8 cellular contexts compared by ENCODE assay signal in the genomic region with DNA sequence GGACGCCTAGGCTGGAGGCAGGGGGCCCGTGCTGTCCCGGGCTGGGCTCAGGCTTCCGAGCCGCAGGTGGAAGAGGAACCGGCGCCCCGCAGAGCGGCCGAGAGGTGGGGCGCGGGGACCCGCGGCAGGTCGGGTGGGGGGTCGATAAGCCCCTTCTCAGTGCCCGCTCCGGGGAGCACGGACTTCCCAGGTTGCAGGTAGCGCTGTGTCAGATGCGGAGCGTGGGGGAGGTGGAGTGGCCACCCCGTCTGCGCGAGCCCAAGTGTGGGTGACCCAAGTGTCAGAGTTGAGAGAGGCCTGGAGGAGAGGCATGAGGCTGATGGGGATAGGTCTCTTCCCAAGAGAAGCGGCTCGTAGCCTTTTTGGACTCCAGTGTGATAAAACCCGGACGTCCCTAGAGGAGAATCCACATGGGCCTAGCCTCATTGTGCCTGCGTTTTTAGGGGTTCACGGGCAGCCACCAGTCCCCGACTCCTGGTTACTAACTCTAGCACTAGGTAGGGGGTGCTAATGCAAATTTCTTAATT. TPM values are rescaled to one million over a fixed set of nuclear protein-coding genes. Genes with fewer than 3 reads are reported as not detected.
DNase-seq lines count a peak whose midpoint lies in the region; ATAC-seq and TF ChIP-seq lines count a peak whose summit lies in the region.

No MANE protein-coding gene starts in this region.

- H3K4me1 Mint-ChIP-seq in activated CD4-positive, alpha-beta memory T cell treated with anti-CD3 and anti-CD28 coated beads, Interleukin-2, amount 10 ng/mL, durations not matched to agents 7 days and 5 days: peaks cover 15% of the 10 kb centered on the region
- peaks cover 15% of the 10 kb centered on the region for H3K4me1 Mint-ChIP-seq in osteocyte (ENCODE audit: unreplicated experiment)

- POLR2A ChIA-PET in activated CD4-positive, alpha-beta memory T cell treated with anti-CD3 and anti-CD28 coated beads, Interleukin-2, amount 10 ng/mL, durations not matched to agents 7 days and 5 days (lab: Charles Lee): no interaction called here

- peak; percentile 16 for DNase-seq in stimulated activated CD4-positive, alpha-beta T cell treated with anti-CD3 and anti-CD28 coated beads, Interleukin-12 subunit alpha, Interleukin-12 subunit beta, amount 100 ng/mL, for 4 hours
- no peak for DNase-seq in stimulated activated CD4-positive, alpha-beta T cell treated with anti-CD3 and anti-CD28 coated beads, Interleukin-4, amount 100 ng/mL, for 24 hours
- no peak for DNase-seq in activated CD4-positive, alpha-beta memory T cell treated with anti-CD3 and anti-CD28 coated beads, Interleukin-2, amount 10 ng/mL, durations not matched to agents 7 days and 5 days
- DNase-seq in foreskin fibroblast (peak in 1 of 2 donors; percentile 19), osteocyte (ENCODE audit: extremely low spot score, unreplicated experiment) (no peak), putamen (ENCODE audit: low spot score) (no peak), NK-92 (lab: John Stamatoyannopoulos, UW; ENCODE audit: unreplicated experiment) (no peak)

- H3K9me3 Mint-ChIP-seq in activated CD4-positive, alpha-beta memory T cell treated with anti-CD3 and anti-CD28 coated beads, Interleukin-2, amount 10 ng/mL, durations not matched to agents 7 days and 5 days: no peaks in the 10 kb centered on the region
- no peaks in the 10 kb centered on the region for H3K9me3 Mint-ChIP-seq in osteocyte (ENCODE audit: unreplicated experiment)

- ATAC-seq in HG03457 (IDR thresholded peaks at IDR 0.05; ENCODE audit: unreplicated experiment): peak; percentile 3

- H3K27me3 Mint-ChIP-seq in activated CD4-positive, alpha-beta memory T cell treated with anti-CD3 and anti-CD28 coated beads, Interleukin-2, amount 10 ng/mL, durations not matched to agents 7 days and 5 days: no peaks in the 10 kb centered on the region
- H3K27me3 Mint-ChIP-seq in osteocyte (ENCODE audit: unreplicated experiment): no peaks in the 10 kb centered on the region

- TF ChIP-seq CTCF in foreskin fibroblast (IDR thresholded peaks at IDR 0.05; ENCODE audit: low read depth, low read length) (no peak), osteocyte (IDR thresholded peaks at IDR 0.05) (no peak)

- H3K36me3 Mint-ChIP-seq in activated CD4-positive, alpha-beta memory T cell treated with anti-CD3 and anti-CD28 coated beads, Interleukin-2, amount 10 ng/mL, durations not matched to agents 7 days and 5 days (ENCODE audit: low read depth): no peaks in the 10 kb centered on the region
- H3K36me3 Mint-ChIP-seq in osteocyte (ENCODE audit: unreplicated experiment): no peaks in the 10 kb centered on the region

- H3K4me3 Mint-ChIP-seq in activated CD4-positive, alpha-beta memory T cell treated with anti-CD3 and anti-CD28 coated beads, Interleukin-2, amount 10 ng/mL, durations not matched to agents 7 days and 5 days: peak overlapping the region; percentile 72
- peak overlapping the region; percentile 70 for H3K4me3 Mint-ChIP-seq in osteocyte (ENCODE audit: unreplicated experiment)

- no peak overlapping the region for H3K27ac Mint-ChIP-seq in activated CD4-positive, alpha-beta memory T cell treated with anti-CD3 and anti-CD28 coated beads, Interleukin-2, amount 10 ng/mL, durations not matched to agents 7 days and 5 days
- no peak overlapping the region for H3K27ac Mint-ChIP-seq in osteocyte (ENCODE audit: unreplicated experiment)

- peak overlapping the region; percentile 75 to 88 for H3K4me3 ChIP-seq in foreskin fibroblast (ENCODE audit: low read depth in 1 of 2, low read length in 2 of 2)

- CTCF ChIA-PET in activated CD4-positive, alpha-beta memory T cell treated with anti-CD3 and anti-CD28 coated beads, Interleukin-2, amount 10 ng/mL, durations not matched to agents 7 days and 5 days (lab: Charles Lee): no interaction called here

RNA-seq across cellular contexts. Expression of a gene that starts 0.6 kb away (rescaled TPM):
- 1 to 10 TPM; 6.5 to 8.5 TPM for total RNA-seq in activated CD4-positive, alpha-beta memory T cell treated with anti-CD3 and anti-CD28 coated beads, Interleukin-2, amount 10 ng/mL, durations not matched to agents 7 days and 5 days
- total RNA-seq in osteocyte: 1.3 and 1.4 TPM in 2 replicates
